ENCODE assay signal across 8 cellular contexts in genomic region chr1:185646202-185646683, GRCh38.
DNase-seq lines count a peak whose midpoint lies in the region; ATAC-seq and FAIRE-seq lines count a peak whose summit lies in the region.

No MANE protein-coding gene starts in this region.

- H3K9me3 Mint-ChIP-seq in T-helper 2 cell treated with Interferon-gamma antibody and Interleukin-4, amounts not matched to agents 5 μg/mL and 100 μg/mL, for 36 hours, result peaks cover 42% of the 10 kb centered on the region

- DNase-seq in T-helper 2 cell treated with Interferon-gamma antibody and Interleukin-4, amounts not matched to agents 5 μg/mL and 100 μg/mL, for 36 hours (ENCODE audit: low spot score), result no peak
- no peak for DNase-seq in T-helper 2 cell
- DNase-seq in NCI-H345 treated with DMSO at 0.1 percent for 48 hours (lab: John Stamatoyannopoulos, UW; ENCODE audit: unreplicated experiment), result peak; percentile 69
- DNase-seq in cerebellum (ENCODE audit: low spot score), result peak; percentile 1
- DNase-seq in left colon, result peak; percentile 30 to 69
- peak; percentile 76 for DNase-seq in urothelium cell line (ENCODE audit: low spot score)
- DNase-seq in activated naive CD4-positive, alpha-beta T cell treated with Interleukin-2 at 50 U/mL for 16 hours, result no peak

- FAIRE-seq in urothelium cell line (lab: Jason Lieb, UNC), result peak; percentile 53

- intact Hi-C loops in left colon (cut with DNase I, micrococcal nuclease), result no loop called here

- peak overlapping the region; percentile 61 for H3K4me3 Mint-ChIP-seq in T-helper 2 cell treated with Interferon-gamma antibody and Interleukin-4, amounts not matched to agents 5 μg/mL and 100 μg/mL, for 36 hours

- peak; percentile 76 for ATAC-seq in left colon
- no peak for ATAC-seq in HG03571 (IDR thresholded peaks at IDR 0.05; ENCODE audit: unreplicated experiment)

- H3K27ac Mint-ChIP-seq in T-helper 2 cell treated with Interferon-gamma antibody and Interleukin-4, amounts not matched to agents 5 μg/mL and 100 μg/mL, for 36 hours, result no peak overlapping the region

- H3K36me3 Mint-ChIP-seq in T-helper 2 cell treated with Interferon-gamma antibody and Interleukin-4, amounts not matched to agents 5 μg/mL and 100 μg/mL, for 36 hours (ENCODE audit: low read depth), result peaks cover 39% of the 10 kb centered on the region

- H3K27me3 Mint-ChIP-seq in T-helper 2 cell treated with Interferon-gamma antibody and Interleukin-4, amounts not matched to agents 5 μg/mL and 100 μg/mL, for 36 hours (ENCODE audit: low read depth), result no peaks in the 10 kb centered on the region

- H3K4me1 Mint-ChIP-seq in T-helper 2 cell treated with Interferon-gamma antibody and Interleukin-4, amounts not matched to agents 5 μg/mL and 100 μg/mL, for 36 hours (ENCODE audit: low read depth), result peaks cover 34% of the 10 kb centered on the region

Comparison
In these comparisons a context has a peak if more than half of its experiments do, and no peak if none do; other contexts are left out.
1. DNase-seq: peak in NCI-H345 treated with DMSO at 0.1 percent for 48 hours (single experiment), cerebellum (single experiment), left colon (2 of 2) and urothelium cell line (single experiment); none in T-helper 2 cell treated with Interferon-gamma antibody and Interleukin-4, amounts not matched to agents 5 μg/mL and 100 μg/mL, for 36 hours (single experiment), T-helper 2 cell (0 of 5) and activated naive CD4-positive, alpha-beta T cell treated with Interleukin-2 at 50 U/mL for 16 hours (single experiment).